ENCODE assay signal across 8 cellular contexts in genomic region chr9:137200311-137201204, GRCh38. TPM values are rescaled to one million over a fixed set of nuclear protein-coding genes. Genes with fewer than 3 reads are reported as not detected.
DNase-seq lines count a peak whose midpoint lies in the region; ATAC-seq and TF ChIP-seq lines count a peak whose summit lies in the region.

TPRN (minus strand) TSS chr9:137200741; CDS start chr9:137200711, 30 bp downstream.

- H3K36me3 ChIP-seq in NT2/D1 (ENCODE audit: insufficient read depth, insufficient read length, low read length) (peaks cover 34% of the 10 kb centered on the region), endodermal cell (ENCODE audit: control insufficient read depth, insufficient read depth, low read length) (no peaks in the 10 kb centered on the region)

- H3K4me1 Mint-ChIP-seq in endodermal cell, result peaks cover 27% of the 10 kb centered on the region

- peak within 1 kb of the TSS; percentile 71 for H3K4me3 Mint-ChIP-seq in endodermal cell

- ATAC-seq in GM21381 (IDR thresholded peaks at IDR 0.05; ENCODE audit: unreplicated experiment), result peak; percentile 84

- H3K4me1 ChIP-seq in NT2/D1 (ENCODE audit: insufficient read depth, insufficient read length) (peaks cover 21% of the 10 kb centered on the region), endodermal cell (ENCODE audit: control insufficient read depth, insufficient read depth, low read length) (peaks cover 30% of the 10 kb centered on the region)

- TF ChIP-seq CTCF in endodermal cell (conservative IDR thresholded peaks at IDR 0.05), result no peak

- no peaks in the 10 kb centered on the region for H3K27me3 Mint-ChIP-seq in endodermal cell (ENCODE audit: insufficient read depth)

- H3K27ac Mint-ChIP-seq in endodermal cell, result peak within 1 kb of the TSS; percentile 86

- H3K9ac ChIP-seq in NT2/D1 (ENCODE audit: insufficient read length, low read depth), result peak within 1 kb of the TSS; percentile 98
- H3K9ac ChIP-seq in endodermal cell (ENCODE audit: extremely low read depth, low read length, poor library complexity, severe bottlenecking), result no peak within 1 kb of the TSS

- 0% methylated on average over 36 to 118 of the region's 118 CpGs for WGBS in endodermal cell (ENCODE audit: insufficient coverage in 1 of 2, insufficient read length in 1 of 2), 2 experiments

- H3K36me3 Mint-ChIP-seq in endodermal cell (ENCODE audit: low read depth), result no peaks in the 10 kb centered on the region

- H3K27me3 ChIP-seq in NT2/D1 (ENCODE audit: insufficient read depth, insufficient read length), result no peaks in the 10 kb centered on the region
- no peaks in the 10 kb centered on the region for H3K27me3 ChIP-seq in endodermal cell (ENCODE audit: control insufficient read depth, insufficient read depth, low read length, poor library complexity, severe bottlenecking)

- no peak within 1 kb of the TSS for H3K27ac ChIP-seq in endodermal cell (ENCODE audit: low read depth, low read length)

- H3K9me3 ChIP-seq in NT2/D1 (ENCODE audit: insufficient read depth, low read length) (no peaks in the 10 kb centered on the region), endodermal cell (ENCODE audit: control insufficient read depth, low read length) (no peaks in the 10 kb centered on the region)

- H3K9me3 Mint-ChIP-seq in endodermal cell, result no peaks in the 10 kb centered on the region

- DNase-seq in COR-L47 (lab: John Stamatoyannopoulos, UW) (peak; percentile 100), HUDEP-2 (lab: John Stamatoyannopoulos, UW; ENCODE audit: unreplicated experiment in 76 of 76) (peak in 75 of 76 experiments; percentile 33 to 99 (median 98)), NT2/D1 (ENCODE audit: low read depth, low spot score) (peak; percentile 99), endodermal cell (peak; percentile 99), mesenteric fat pad (ENCODE audit: low spot score) (peak; percentile 99)
- peak; percentile 99 for DNase-seq in activated CD8-positive, alpha-beta memory T cell treated with anti-CD3 and anti-CD28 coated beads, Interleukin-2, amount 50 U/mL, for 1 hour (ENCODE audit: extremely low read depth)
- peak; percentile 87 for DNase-seq in stimulated activated CD8-positive, alpha-beta memory T cell treated with anti-CD3 and anti-CD28 coated beads, Interleukin-15, amount 100 ng/mL, for 24 hours (ENCODE audit: low read depth)

- peak within 1 kb of the TSS; percentile 80 for H3K4me3 ChIP-seq in NT2/D1 (ENCODE audit: insufficient read length, low read depth)
- H3K4me3 ChIP-seq in endodermal cell (ENCODE audit: low read length), result peak within 1 kb of the TSS; percentile 83

RNA-seq across cellular contexts. Expression of gene TPRN, which starts in this region (rescaled TPM):
- total RNA-seq in endodermal cell (10 to 100 TPM; 19.0 to 23.9 TPM), mesenteric fat pad (5.1 TPM)
- 12.1 TPM for polyA plus RNA-seq in endodermal cell (2013, experiment 1 of 2)
- 11.0 TPM for polyA plus RNA-seq in endodermal cell (2013, experiment 2 of 2)
